In genomic region chr1:22376546-22376945, GRCh38 we compare ENCODE assay signal across 27 cellular contexts.
"Had no signal": no experiment of that assay in that cellular context is flagged by ENCODE, and none has a peak within 500 bp of the region (broad histone marks: within the 10 kb centered on the region; RNA-seq: fewer than 3 reads in every experiment).

No MANE protein-coding gene starts in this region.

- FAIRE-seq: endothelial cell of umbilical vein, keratinocyte had no signal

- H3K4me1 ChIP-seq: colonic mucosa, esophagus muscularis mucosa, heart right ventricle, psoas muscle, sigmoid colon, spleen, tibial nerve, upper lobe of right lung, uterus had no signal

- H3K4me3 Mint-ChIP-seq: dendritic cell treated with granulocyte-macrophage colony-stimulating factor and Interleukin-4, amounts not matched to agents 40 ng/mL and 50 ng/mL, for 4 days; naive thymus-derived CD8-positive, alpha-beta T cell; nephron progenitor cell; stimulated activated naive B cell treated with anti-CD40 and anti-IgM and Interleukin-4, amounts not matched to agents 10 μg/mL and 1 μg/mL and 100 μg/mL, for 72 hours; stimulated activated naive CD8-positive, alpha-beta T cell treated with anti-CD3 and anti-CD28 coated beads, Interleukin-15, Interleukin-2, amounts not matched to agents 100 ng/mL and 50 ng/mL, for 24 hours had no signal

- H3K27ac Mint-ChIP-seq: dendritic cell treated with granulocyte-macrophage colony-stimulating factor and Interleukin-4, amounts not matched to agents 40 ng/mL and 50 ng/mL, for 4 days; naive thymus-derived CD8-positive, alpha-beta T cell; stimulated activated naive B cell treated with anti-CD40 and anti-IgM and Interleukin-4, amounts not matched to agents 10 μg/mL and 1 μg/mL and 100 μg/mL, for 72 hours; stimulated activated naive CD8-positive, alpha-beta T cell treated with anti-CD3 and anti-CD28 coated beads, Interleukin-15, Interleukin-2, amounts not matched to agents 100 ng/mL and 50 ng/mL, for 24 hours had no signal

- H3K9me3 Mint-ChIP-seq: dendritic cell treated with granulocyte-macrophage colony-stimulating factor and Interleukin-4, amounts not matched to agents 40 ng/mL and 50 ng/mL, for 4 days had no signal

- H3K36me3 Mint-ChIP-seq: naive thymus-derived CD8-positive, alpha-beta T cell; stimulated activated naive B cell treated with anti-CD40 and anti-IgM and Interleukin-4, amounts not matched to agents 10 μg/mL and 1 μg/mL and 100 μg/mL, for 72 hours had no signal

- DNase-seq: colonic mucosa; effector memory CD4-positive, alpha-beta T cell; foreskin melanocyte; glutamatergic neuron; heart right ventricle; hippocampal formation; midbrain; naive thymus-derived CD8-positive, alpha-beta T cell; nephron progenitor cell; nucleus accumbens; right cardiac atrium; sigmoid colon; spleen; stimulated activated CD4-positive, alpha-beta T cell treated with anti-CD3 and anti-CD28 coated beads, Interleukin-4, amount 100 ng/mL, for 4 hours; stimulated activated naive B cell treated with anti-CD40 and anti-IgM and Interleukin-4, amounts not matched to agents 10 μg/mL and 1 μg/mL and 100 μg/mL, for 72 hours; upper lobe of right lung; uterus had no signal

- H3K4me3 ChIP-seq: colonic mucosa, esophagus muscularis mucosa, heart right ventricle, psoas muscle, sigmoid colon, skin epidermis, spleen, thoracic aorta, tibial nerve, upper lobe of right lung, uterus had no signal

- H3K27ac ChIP-seq: colonic mucosa, esophagus muscularis mucosa, heart right ventricle, psoas muscle, sigmoid colon, thoracic aorta, tibial nerve, upper lobe of right lung, uterus had no signal

- H3K27me3 ChIP-seq: colonic mucosa, uterus had no signal

- H3K4me1 Mint-ChIP-seq: naive thymus-derived CD8-positive, alpha-beta T cell; stimulated activated naive B cell treated with anti-CD40 and anti-IgM and Interleukin-4, amounts not matched to agents 10 μg/mL and 1 μg/mL and 100 μg/mL, for 72 hours had no signal

- H3K36me3 ChIP-seq: colonic mucosa, esophagus muscularis mucosa, heart right ventricle, sigmoid colon, spleen, thoracic aorta, tibial nerve, upper lobe of right lung, uterus had no signal

- ATAC-seq: heart right ventricle; left lobe of liver; naive thymus-derived CD8-positive, alpha-beta T cell; psoas muscle; stimulated activated naive B cell treated with anti-CD40 and anti-IgM and Interleukin-4, amounts not matched to agents 10 μg/mL and 1 μg/mL and 100 μg/mL, for 72 hours; upper lobe of right lung had no signal

- H3K9me3 ChIP-seq: colonic mucosa, psoas muscle, sigmoid colon, thoracic aorta, upper lobe of right lung, uterus had no signal
